2 cellular contexts compared by ENCODE assay signal in the genomic region with DNA sequence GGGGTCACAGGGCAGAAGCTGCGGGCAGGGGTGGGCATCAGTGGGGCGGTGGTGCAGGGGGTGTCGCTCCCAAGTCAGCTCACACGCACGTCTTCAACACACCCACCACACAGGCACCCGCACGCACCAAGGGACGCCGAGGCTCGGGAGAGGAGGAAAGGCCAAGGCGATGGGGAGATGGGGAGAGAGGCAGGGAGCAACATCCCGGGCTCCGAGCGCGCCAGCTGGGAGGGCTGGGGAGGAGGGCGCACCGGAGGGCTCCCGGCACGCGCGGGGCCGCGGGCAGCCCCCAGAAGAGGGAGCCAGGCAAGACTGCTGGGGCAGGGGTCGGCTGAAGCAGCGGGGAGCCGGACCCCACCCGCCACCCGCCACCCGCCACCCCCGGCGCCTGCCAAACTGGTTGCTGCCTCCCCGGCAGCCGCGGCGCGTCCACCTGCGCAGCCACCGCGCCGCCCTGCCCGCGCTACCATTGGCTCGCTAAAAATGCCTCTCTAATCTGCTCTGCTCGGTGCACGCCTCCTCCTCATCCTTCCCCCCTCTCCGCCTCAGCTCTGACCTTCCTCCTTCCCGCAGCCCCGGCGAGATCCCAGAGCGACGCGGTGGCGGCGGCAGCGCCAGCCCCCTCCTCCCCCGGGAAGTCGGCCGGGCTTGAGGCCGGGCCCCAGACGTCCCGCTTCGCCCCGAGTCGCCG.
TF ChIP-seq lines count a peak whose summit lies in the region.

A gene with protein sequence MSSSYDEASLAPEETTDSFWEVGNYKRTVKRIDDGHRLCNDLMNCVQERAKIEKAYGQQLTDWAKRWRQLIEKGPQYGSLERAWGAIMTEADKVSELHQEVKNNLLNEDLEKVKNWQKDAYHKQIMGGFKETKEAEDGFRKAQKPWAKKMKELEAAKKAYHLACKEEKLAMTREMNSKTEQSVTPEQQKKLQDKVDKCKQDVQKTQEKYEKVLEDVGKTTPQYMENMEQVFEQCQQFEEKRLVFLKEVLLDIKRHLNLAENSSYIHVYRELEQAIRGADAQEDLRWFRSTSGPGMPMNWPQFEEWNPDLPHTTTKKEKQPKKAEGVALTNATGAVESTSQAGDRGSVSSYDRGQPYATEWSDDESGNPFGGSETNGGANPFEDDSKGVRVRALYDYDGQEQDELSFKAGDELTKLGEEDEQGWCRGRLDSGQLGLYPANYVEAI (plus strand): TSS at position 526 of the 691 bp plus-strand sequence. CDS start 60,230 bp downstream, outside the sequence.

TF ChIP-seq in HepG2, 621 proteins besides CTCF, POLR2A, EP300 and RAD21:
- no peak for TF ChIP-seq JARID2 (CRISPR knock-in tag; IDR thresholded peaks at IDR 0.05; ENCODE audit: insufficient replicate concordance)
- no peak for TF ChIP-seq ISX (CRISPR knock-in tag; conservative IDR thresholded peaks at IDR 0.05)
- no peak for TF ChIP-seq IRF9 (CRISPR knock-in tag; IDR thresholded peaks at IDR 0.05; ENCODE audit: borderline replicate concordance)
- no peak for TF ChIP-seq ZNF605 (CRISPR knock-in tag; IDR thresholded peaks at IDR 0.05)

TF ChIP-seq in H1, 55 proteins besides CTCF, POLR2A, EP300 and RAD21:
- TF ChIP-seq TBP (IDR thresholded peaks at IDR 0.05; ENCODE audit: low read depth, low read length): 0 out of 2 replicates have a peak, but pooled peaks have one; percentile 2
- TF ChIP-seq CREB1 (IDR thresholded peaks at IDR 0.05): peak; percentile 70
- peak; percentile 28 for TF ChIP-seq NRF1 (IDR thresholded peaks at IDR 0.05; ENCODE audit: low read depth, low read length)
- no peak for TF ChIP-seq KDM1A (IDR thresholded peaks at IDR 0.05; ENCODE audit: borderline replicate concordance, low read length)
- TF ChIP-seq MAX (IDR thresholded peaks at IDR 0.05): peak; percentile 46
- TF ChIP-seq ASH2L (IDR thresholded peaks at IDR 0.05; ENCODE audit: low read length): peak; percentile 13
- TF ChIP-seq EZH2 (IDR thresholded peaks at IDR 0.05; ENCODE audit: low read depth, low read length, severe bottlenecking): no peak
- TF ChIP-seq, protein P1, sequence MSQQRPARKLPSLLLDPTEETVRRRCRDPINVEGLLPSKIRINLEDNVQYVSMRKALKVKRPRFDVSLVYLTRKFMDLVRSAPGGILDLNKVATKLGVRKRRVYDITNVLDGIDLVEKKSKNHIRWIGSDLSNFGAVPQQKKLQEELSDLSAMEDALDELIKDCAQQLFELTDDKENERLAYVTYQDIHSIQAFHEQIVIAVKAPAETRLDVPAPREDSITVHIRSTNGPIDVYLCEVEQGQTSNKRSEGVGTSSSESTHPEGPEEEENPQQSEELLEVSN (IDR thresholded peaks at IDR 0.05): 0 out of 2 replicates have a peak, but pooled peaks have one; percentile 30
- TF ChIP-seq SP2 (IDR thresholded peaks at IDR 0.05; ENCODE audit: low read length): no peak
- TF ChIP-seq GABPA (IDR thresholded peaks at IDR 0.05; ENCODE audit: borderline replicate concordance, insufficient read depth, low read length): no peak
- TF ChIP-seq GTF2F1 (IDR thresholded peaks at IDR 0.05; ENCODE audit: borderline replicate concordance, low read depth, low read length): no peak
- TF ChIP-seq TAF1 (IDR thresholded peaks at IDR 0.05; ENCODE audit: low read depth, low read length): peak; percentile 55
- TF ChIP-seq SAP30 (IDR thresholded peaks at IDR 0.05; ENCODE audit: insufficient read depth, insufficient replicate concordance, low read length): no peak
- no peak for TF ChIP-seq SIRT6 (IDR thresholded peaks at IDR 0.05; ENCODE audit: low read length)
- TF ChIP-seq RNF2 (IDR thresholded peaks at IDR 0.05; ENCODE audit: borderline replicate concordance, low read depth, low read length, missing control alignments, poor library complexity, severe bottlenecking): no peak
- TF ChIP-seq, protein P2, sequence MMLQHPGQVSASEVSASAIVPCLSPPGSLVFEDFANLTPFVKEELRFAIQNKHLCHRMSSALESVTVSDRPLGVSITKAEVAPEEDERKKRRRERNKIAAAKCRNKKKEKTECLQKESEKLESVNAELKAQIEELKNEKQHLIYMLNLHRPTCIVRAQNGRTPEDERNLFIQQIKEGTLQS (IDR thresholded peaks at IDR 0.05; ENCODE audit: insufficient read depth, low read depth, low read length): no peak
- peak; percentile 25; the same call in 1 of the 2 replicates for TF ChIP-seq POLR2AphosphoS5 (IDR thresholded peaks at IDR 0.05; ENCODE audit: low read depth, low read length)
- no peak for TF ChIP-seq MAFK (IDR thresholded peaks at IDR 0.05; ENCODE audit: low read depth, low read length)
- TF ChIP-seq SUZ12 (IDR thresholded peaks at IDR 0.05; ENCODE audit: low read length): no peak
- TF ChIP-seq KDM4A (IDR thresholded peaks at IDR 0.05; ENCODE audit: low read depth, low read length, severe bottlenecking): peak; percentile 45
- TF ChIP-seq RXRA (IDR thresholded peaks at IDR 0.05; ENCODE audit: insufficient read depth, low read depth, low read length): no peak
- no peak for TF ChIP-seq KDM5A (IDR thresholded peaks at IDR 0.05; ENCODE audit: low read length)
- TF ChIP-seq POU5F1 (IDR thresholded peaks at IDR 0.05; ENCODE audit: low read depth, low read length): no peak
